ENCODE assay signal across 8 cellular contexts in the genomic region with DNA sequence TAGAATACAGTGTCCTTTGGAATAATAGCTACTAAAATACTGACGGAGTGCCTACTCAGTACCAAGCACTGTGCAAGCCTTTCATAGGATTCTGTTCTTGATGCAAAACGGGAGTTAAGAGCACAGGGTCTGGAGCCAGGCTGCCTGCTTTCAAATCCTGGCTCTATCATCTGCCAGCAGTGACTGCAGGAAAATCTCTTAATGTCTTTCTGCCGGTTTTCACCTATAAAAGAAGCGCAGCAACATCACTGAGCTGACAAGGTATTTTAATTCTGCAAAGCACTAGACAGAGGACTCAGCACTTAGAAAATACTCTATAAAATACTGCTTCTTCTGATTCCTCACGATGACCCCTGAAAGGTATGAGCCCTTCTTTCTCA. TPM values are rescaled to one million over a fixed set of nuclear protein-coding genes. Genes with fewer than 3 reads are reported as not detected.
DNase-seq lines count a peak whose midpoint lies in the region; ATAC-seq and TF ChIP-seq lines count a peak whose summit lies in the region.

No MANE protein-coding gene starts in this region.

- H3K4me3 ChIP-seq in MG63 (peak overlapping the region; percentile 68), dorsolateral prefrontal cortex (peak overlapping the region; percentile 53 to 97 (median 85)), neuron (ENCODE audit: low read length) (peak overlapping the region; percentile 98)

- ATAC-seq in GM19455 (IDR thresholded peaks at IDR 0.05; ENCODE audit: unreplicated experiment) = no peak

- intact Hi-C loops in dorsolateral prefrontal cortex (cut with DNase I) = no loop called here

- H3K4me1 ChIP-seq in neuron (ENCODE audit: insufficient read depth, low read length) = peaks cover 7% of the 10 kb centered on the region

- DNase-seq in G401 (ENCODE audit: low spot score) (peak; percentile 20), MG63 (no peak), dorsolateral prefrontal cortex (no peak), COLO668 (lab: John Stamatoyannopoulos, UW; ENCODE audit: unreplicated experiment) (no peak), GM03348 (ENCODE audit: low spot score) (no peak), H4 (ENCODE audit: low spot score) (no peak)

- no peak for TF ChIP-seq CTCF in dorsolateral prefrontal cortex (IDR thresholded peaks at IDR 0.05 in 54 of 56, conservative IDR thresholded peaks at IDR 0.05 in 2 of 56; ENCODE audit: low read depth in 1 of 56, partially characterized antibody in 56 of 56)

- H3K27me3 ChIP-seq in MG63 = no peaks in the 10 kb centered on the region
- H3K27me3 ChIP-seq in dorsolateral prefrontal cortex = no peaks in the 10 kb centered on the region
- H3K27me3 ChIP-seq in neuron (ENCODE audit: insufficient read depth, low read length) = no peaks in the 10 kb centered on the region

- H3K9me3 ChIP-seq in MG63 = no peaks in the 10 kb centered on the region
- H3K9me3 ChIP-seq in neuron (ENCODE audit: low read length) = no peaks in the 10 kb centered on the region

- peak overlapping the region in 14 of 59 donors; percentile 0 to 88 (median 76) for H3K27ac ChIP-seq in dorsolateral prefrontal cortex

- H2AFZ ChIP-seq in neuron (ENCODE audit: low read depth, low read length) = peak overlapping the region; percentile 100

- in situ Hi-C loops in G401 (cut with HindIII; ENCODE audit: low sequenced_read_pairs) = no loop called here

- peaks cover 15% of the 10 kb centered on the region for H3K36me3 ChIP-seq in MG63
- peaks cover 21% of the 10 kb centered on the region for H3K36me3 ChIP-seq in neuron (ENCODE audit: insufficient read depth, low read length)

RNA-seq across cellular contexts. Expression of a gene that starts 0.7 kb away (rescaled TPM):
- total RNA-seq in G401 (2014; rRNA removed; shearing (Covaris generic)) = 17.2 and 21.4 TPM in 2 replicates
- 11.5 and 16.4 TPM in 2 replicates for total RNA-seq in MG63 (2014; rRNA removed; shearing (Covaris generic); ENCODE audit: low replicate concordance)
- 10 to 100 TPM in 108 of 120 experiments, 1 to 10 TPM in 12; 5.0 to 24.4 (median 12.6) TPM for total RNA-seq in dorsolateral prefrontal cortex
- 46.2 and 51.8 TPM in 2 replicates for total RNA-seq in H4 (2014; rRNA removed; shearing (Covaris generic))
